ENCODE assay signal across 8 cellular contexts in genomic region chr13:114143806-114144605, GRCh38. TPM values are rescaled to one million over a fixed set of nuclear protein-coding genes. Genes with fewer than 3 reads are reported as not detected.
A peak's percentile ranks its signal among the peaks of the same experiment; 100 is the strongest.
DNase-seq lines count a peak whose midpoint lies in the region; ATAC-seq and TF ChIP-seq lines count a peak whose summit lies in the region.

No MANE protein-coding gene starts in this region.

- H3K27me3 ChIP-seq in GM06990 (replicated peaks; ENCODE audit: control insufficient read depth, insufficient read depth, low read length) (no peaks in the 10 kb centered on the region), trophoblast cell (ENCODE audit: insufficient read depth, low read length) (no peaks in the 10 kb centered on the region)

- no peak overlapping the region for H3K4me3 Mint-ChIP-seq in immature natural killer cell

- H4K91ac ChIP-seq in trophoblast cell (ENCODE audit: low read depth, low read length) = no peak overlapping the region

- no peaks in the 10 kb centered on the region for H3K36me3 ChIP-seq in GM06990 (ENCODE audit: control insufficient read depth, insufficient read depth, low read length)
- H3K36me3 ChIP-seq in trophoblast cell (ENCODE audit: control insufficient read depth in 1 of 2, insufficient read depth in 2 of 2, low read length in 2 of 2) = no peaks in the 10 kb centered on the region

- H3K18ac ChIP-seq in trophoblast cell (ENCODE audit: low read length) = no peak overlapping the region

- H4K12ac ChIP-seq in trophoblast cell (ENCODE audit: low read depth, low read length) = no peak overlapping the region

- no CpG with 5 or more reads among the region's 24 CpGs for WGBS in trophoblast cell (ENCODE audit: extremely low coverage, insufficient coverage, insufficient read length)

- H3K23ac ChIP-seq in trophoblast cell (ENCODE audit: low read length) = no peak overlapping the region

- no peak overlapping the region for H2AK5ac ChIP-seq in trophoblast cell (ENCODE audit: low read length)

- H3K9ac ChIP-seq in trophoblast cell (ENCODE audit: low read length) = no peak overlapping the region

- H2BK5ac ChIP-seq in trophoblast cell (ENCODE audit: low read depth, low read length, poor library complexity) = no peak overlapping the region

- H3K4ac ChIP-seq in trophoblast cell (ENCODE audit: low read depth, low read length) = no peak overlapping the region

- H3K4me1 ChIP-seq in trophoblast cell (ENCODE audit: control insufficient read depth in 1 of 2, insufficient read depth in 2 of 2, low read length in 2 of 2) = no peaks in the 10 kb centered on the region

- H3K79me1 ChIP-seq in trophoblast cell (ENCODE audit: low read length) = no peaks in the 10 kb centered on the region

- H3K9me3 Mint-ChIP-seq in immature natural killer cell = no peaks in the 10 kb centered on the region

- H3K27ac Mint-ChIP-seq in immature natural killer cell = peak overlapping the region in 1 of 6 donors; percentile 95

- H3K27ac ChIP-seq in trophoblast cell (ENCODE audit: low read depth, low read length) = no peak overlapping the region

- no peaks in the 10 kb centered on the region for H3K36me3 Mint-ChIP-seq in immature natural killer cell

- H3K4me2 ChIP-seq in trophoblast cell (ENCODE audit: low read length) = no peak overlapping the region

- H3K14ac ChIP-seq in trophoblast cell (ENCODE audit: low read length) = no peak overlapping the region

- peaks cover 13 to 14% of the 10 kb centered on the region in 2 donors for H3K4me1 Mint-ChIP-seq in immature natural killer cell

- no peak overlapping the region for H2BK12ac ChIP-seq in trophoblast cell (ENCODE audit: low read length)

- H3K79me2 ChIP-seq in trophoblast cell (ENCODE audit: control insufficient read depth, insufficient read depth, low read length, poor library complexity) = no peaks in the 10 kb centered on the region

- H3K4me3 ChIP-seq in GM06990 (replicated peaks; ENCODE audit: low read depth, low read length) (no peak overlapping the region), trophoblast cell (ENCODE audit: low read depth, low read length) (no peak overlapping the region)

- peak; percentile 46 for ATAC-seq in HG02763 (IDR thresholded peaks at IDR 0.05; ENCODE audit: unreplicated experiment)

- H3K9me3 ChIP-seq in trophoblast cell (ENCODE audit: insufficient read depth, low read depth, low read length) = peaks cover 16% of the 10 kb centered on the region

- peaks cover 15 to 22% (median 21%) of the 10 kb centered on the region in 3 donors for H3K27me3 Mint-ChIP-seq in immature natural killer cell (ENCODE audit: low read depth in 3 of 3)

- peak; percentile 66 for TF ChIP-seq CTCF in GM06990 (IDR thresholded peaks at IDR 0.05; ENCODE audit: insufficient read depth, low read length, poor library complexity, severe bottlenecking)

- peak; percentile 54 for DNase-seq in GM06990 (ENCODE audit: extremely low read depth, insufficient read length)
- peak; percentile 42 to 46 for DNase-seq in activated CD4-positive, alpha-beta T cell treated with anti-CD3 and anti-CD28 coated beads for 4 hours
- peak in 2 of 3 donors; percentile 64 to 70 for DNase-seq in immature natural killer cell
- no peak for DNase-seq in GM03348 (ENCODE audit: low spot score)
- no peak for DNase-seq in trophoblast cell
- DNase-seq in SKM-1 (lab: John Stamatoyannopoulos, UW; ENCODE audit: unreplicated experiment) = no peak
- no peak for DNase-seq in RKO (ENCODE audit: low spot score)

- H2AFZ ChIP-seq in trophoblast cell (ENCODE audit: insufficient read depth, low read length, poor library complexity) = no peak overlapping the region

- H2BK120ac ChIP-seq in trophoblast cell (ENCODE audit: insufficient read depth, low read length, poor library complexity) = no peak overlapping the region

- H4K8ac ChIP-seq in trophoblast cell (ENCODE audit: low read depth, low read length) = no peak overlapping the region

RNA-seq across cellular contexts. Expression of gene RASA3, which starts 11.6 kb away (rescaled TPM):
- polyA plus RNA-seq in immature natural killer cell = 100 to 1,000 TPM in 1 of 3 donors, 10 to 100 TPM in 2; 37.4 to 153 (median 64.8) TPM
- 12.8 and 13.0 TPM in 2 replicates for polyA plus RNA-seq in trophoblast cell (2013)

RNA-seq across cellular contexts. Expression of gene CFAP97D2, which starts 35.1 kb away (rescaled TPM):
- 1 to 10 TPM in 1 of 3 donors, under 1 TPM in 2; 0.40 to 1.0 (median 0.44) TPM for polyA plus RNA-seq in immature natural killer cell
- polyA plus RNA-seq in trophoblast cell (2013) = not detected in 2 replicates

Comparison
In these comparisons a context has a peak if more than half of its experiments do, and no peak if none do; other contexts are left out.
1. DNase-seq: peak in GM06990 (single experiment), activated CD4-positive, alpha-beta T cell treated with anti-CD3 and anti-CD28 coated beads for 4 hours (2 of 2) and immature natural killer cell (2 of 3); none in GM03348 (single experiment), trophoblast cell (0 of 2), SKM-1 (single experiment) and RKO (single experiment).